ENCODE assay signal across 1 cellular context in genomic region chr1:91830242-91831131, GRCh38.
TF ChIP-seq lines count a peak whose summit lies in the region.

No MANE protein-coding gene starts in this region.

TF ChIP-seq in GM12878, 131 proteins besides CTCF, POLR2A, EP300 and RAD21 (continued from another document):
- TF ChIP-seq MYB (IDR thresholded peaks at IDR 0.05; ENCODE audit: borderline replicate concordance, low read depth, low read length) (no peak), ETV6 (conservative IDR thresholded peaks at IDR 0.05 in 1 of 2, IDR thresholded peaks at IDR 0.05 in 1 of 2; ENCODE audit: borderline replicate concordance in 1 of 2, low read depth in 1 of 2) (no peak), PKNOX1 (IDR thresholded peaks at IDR 0.05) (no peak), NFYA (IDR thresholded peaks at IDR 0.05; ENCODE audit: borderline replicate concordance, low read depth, low read length) (no peak), GABPA (IDR thresholded peaks at IDR 0.05; ENCODE audit: low read depth) (no peak), HDGF (IDR thresholded peaks at IDR 0.05) (no peak), NR2F1 (conservative IDR thresholded peaks at IDR 0.05) (no peak), SKIL (IDR thresholded peaks at IDR 0.05; ENCODE audit: low read depth, poor library complexity, severe bottlenecking) (no peak), ZNF687 (IDR thresholded peaks at IDR 0.05) (no peak)
